8 cellular contexts compared by ENCODE assay signal in genomic region chr9:124940521-124940893, GRCh38. TPM values are rescaled to one million over a fixed set of nuclear protein-coding genes. Genes with fewer than 3 reads are reported as not detected.
DNase-seq lines count a peak whose midpoint lies in the region; ATAC-seq and FAIRE-seq lines count a peak whose summit lies in the region.

No MANE protein-coding gene starts in this region.

- peaks cover 29% of the 10 kb centered on the region for H3K4me1 Mint-ChIP-seq in activated T-cell treated with anti-CD3 and anti-CD28 coated beads, Interleukin-2, amount 50 U/mL, for 72 hours (ENCODE audit: low read depth)

- no peak for DNase-seq in activated T-cell treated with anti-CD3 and anti-CD28 coated beads, Interleukin-2, amount 50 U/mL, for 72 hours
- DNase-seq in activated T-cell treated with anti-CD3 and anti-CD28 coated beads for 4 hours = no peak
- peak; percentile 24 to 55 for DNase-seq in NCI-H187 (lab: John Stamatoyannopoulos, UW)
- peak in 6 of 61 donors; percentile 35 to 75 (median 56) for DNase-seq in caudate nucleus (lab: John Stamatoyannopoulos, UW)
- DNase-seq in urothelium cell line (ENCODE audit: low spot score) = no peak
- DNase-seq in SK-N-DZ (ENCODE audit: low spot score) = no peak

- peaks cover 5% of the 10 kb centered on the region for H3K4me1 ChIP-seq in mesodermal cell (ENCODE audit: control insufficient read depth, insufficient read depth, low read length, poor library complexity, severe bottlenecking)

- no peaks in the 10 kb centered on the region for H3K9me3 Mint-ChIP-seq in activated T-cell treated with anti-CD3 and anti-CD28 coated beads, Interleukin-2, amount 50 U/mL, for 72 hours

- peak overlapping the region; percentile 90 for H3K27ac Mint-ChIP-seq in activated T-cell treated with anti-CD3 and anti-CD28 coated beads, Interleukin-2, amount 50 U/mL, for 72 hours

- ATAC-seq in activated T-cell treated with anti-CD3 and anti-CD28 coated beads, Interleukin-2, amount 50 U/mL, for 72 hours (replicated peaks in 1 of 2) = peak; percentile 49 to 54
- peak; percentile 35 for ATAC-seq in HG02610 (IDR thresholded peaks at IDR 0.05; ENCODE audit: unreplicated experiment)

- peak overlapping the region; percentile 73 for H3K4me3 ChIP-seq in mesodermal cell (ENCODE audit: extremely low read depth, insufficient read depth, low read length, poor library complexity, severe bottlenecking)

- no peaks in the 10 kb centered on the region for H3K9me3 ChIP-seq in mesodermal cell (ENCODE audit: control insufficient read depth, low read length)

- WGBS in mesodermal cell (ENCODE audit: insufficient coverage in 2 of 2), 2 experiments = 0 to 1% methylated on average over 8 to 11 of the region's 17 CpGs

- peaks cover 16% of the 10 kb centered on the region for H3K36me3 ChIP-seq in mesodermal cell (ENCODE audit: control insufficient read depth, insufficient read depth, low read length)

- FAIRE-seq in urothelium cell line (lab: Jason Lieb, UNC) = no peak

- peak overlapping the region; percentile 85 to 99 for H3K4me3 Mint-ChIP-seq in activated T-cell treated with anti-CD3 and anti-CD28 coated beads, Interleukin-2, amount 50 U/mL, for 72 hours

- H3K36me3 Mint-ChIP-seq in activated T-cell treated with anti-CD3 and anti-CD28 coated beads, Interleukin-2, amount 50 U/mL, for 72 hours (ENCODE audit: insufficient read depth in 2 of 2) = peaks cover 2 to 7% of the 10 kb centered on the region in 2 donors

- H3K27ac ChIP-seq in caudate nucleus (ENCODE audit: low read depth, low read length) (peak overlapping the region; percentile 96), mesodermal cell (ENCODE audit: low read depth, low read length, severe bottlenecking) (peak overlapping the region; percentile 96)

- H3K27me3 Mint-ChIP-seq in activated T-cell treated with anti-CD3 and anti-CD28 coated beads, Interleukin-2, amount 50 U/mL, for 72 hours (ENCODE audit: low read depth) = no peaks in the 10 kb centered on the region

RNA-seq across cellular contexts. Expression of gene GOLGA1, which starts 0.4 kb away (rescaled TPM):
- total RNA-seq in activated T-cell treated with anti-CD3 and anti-CD28 coated beads, Interleukin-2, amount 50 U/mL, for 72 hours = 10 to 100 TPM; 22.5 to 24.0 TPM
- polyA plus RNA-seq in mesodermal cell (2013, experiment 1 of 2) = 9.2 TPM
- polyA plus RNA-seq in mesodermal cell (2013, experiment 2 of 2) = 8.3 TPM
- 9.3 and 10.4 TPM in 2 replicates for polyA plus RNA-seq in SK-N-DZ (2014; cell fraction: cytosol; rRNA removed)
- 41.3 and 42.8 TPM in 2 replicates for polyA plus RNA-seq in SK-N-DZ (2014; cell fraction: nucleus; rRNA removed)

Comparison
In these comparisons a context has a peak if more than half of its experiments do, and no peak if none do; other contexts are left out.
1. DNase-seq: peak in NCI-H187 (2 of 2); none in activated T-cell treated with anti-CD3 and anti-CD28 coated beads, Interleukin-2, amount 50 U/mL, for 72 hours (0 of 2), activated T-cell treated with anti-CD3 and anti-CD28 coated beads for 4 hours (single experiment), urothelium cell line (single experiment) and SK-N-DZ (single experiment).